In the genomic region with DNA sequence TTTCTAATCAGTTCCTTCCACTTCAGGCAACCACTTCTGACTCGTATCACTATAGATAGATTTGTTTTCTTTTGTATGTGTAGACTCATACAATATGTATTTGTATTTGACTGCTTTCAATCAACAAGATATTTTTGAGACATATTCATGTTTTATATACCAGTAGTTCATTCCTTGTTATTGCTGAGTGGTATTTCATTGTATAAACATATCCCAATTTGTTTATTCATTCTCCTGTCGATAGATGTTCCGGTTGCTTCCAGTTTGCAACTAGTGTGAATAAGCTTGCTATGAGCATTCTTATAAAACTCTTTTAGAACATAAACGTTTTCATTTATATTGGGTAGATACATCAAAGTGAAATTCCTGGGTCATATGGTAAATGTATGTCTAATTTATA, we compare ENCODE assay signal across 24 cellular contexts.
"Had no signal": no experiment of that assay in that cellular context is flagged by ENCODE, and none has a peak within 500 bp of the region (broad histone marks: within the 10 kb centered on the region; RNA-seq: fewer than 3 reads in every experiment).

No MANE protein-coding gene starts in this region.

- DNase-seq: hippocampal formation; immature natural killer cell; kidney; left colon; left lung; lower lobe of right lung; mammary epithelial cell; mesendoderm; naive B cell; ovary; right lobe of liver; stimulated activated CD4-positive, alpha-beta T cell treated with anti-CD3 and anti-CD28 coated beads, Interleukin-12 subunit alpha, Interleukin-12 subunit beta, amount 100 ng/mL, for 4 hours; stimulated activated CD4-positive, alpha-beta T cell treated with anti-CD3 and anti-CD28 coated beads, Interleukin-15, amount 100 ng/mL, for 24 hours; stimulated activated CD4-positive, alpha-beta T cell treated with anti-CD3 and anti-CD28 coated beads, Interleukin-2, amount 100 ng/mL, for 24 hours; stimulated activated CD4-positive, alpha-beta T cell treated with anti-CD3 and anti-CD28 coated beads, Interleukin-4, amount 100 ng/mL, for 1 hour; stimulated activated naive B cell treated with anti-CD40 and anti-IgM and Interleukin-4, amounts not matched to agents 10 μg/mL and 1 μg/mL and 100 μg/mL, for 72 hours; stimulated activated naive CD8-positive, alpha-beta T cell treated with anti-CD3 and anti-CD28 coated beads, Interleukin-15, Interleukin-2, amounts not matched to agents 100 U/mL and 50 U/mL, for 24 hours; stomach; testis; thyroid gland; transverse colon; upper lobe of right lung had no signal

- H3K4me3 ChIP-seq: left lung, lower lobe of right lung, ovary, right atrium auricular region, right lobe of liver, stomach, testis, thyroid gland, transverse colon, upper lobe of right lung had no signal

- H3K36me3 ChIP-seq: left lung, lower lobe of right lung, ovary, right atrium auricular region, right lobe of liver, stomach, thyroid gland, transverse colon, upper lobe of right lung had no signal

- H3K4me1 ChIP-seq: left lung, lower lobe of right lung, right atrium auricular region, stomach, testis, thyroid gland, transverse colon, upper lobe of right lung had no signal

- H3K27ac ChIP-seq: left lung, lower lobe of right lung, ovary, right atrium auricular region, right lobe of liver, stomach, testis, thyroid gland, transverse colon, upper lobe of right lung had no signal

- ATAC-seq: left lung; lower lobe of right lung; natural killer cell treated with Interleukin-12 subunit alpha and Interleukin-12 subunit beta and Interleukin-15 and Interleukin-18, amount 100 ng/mL, for 72 hours; right lobe of liver; stimulated activated naive B cell treated with anti-CD40 and anti-IgM and Interleukin-4, amounts not matched to agents 10 μg/mL and 1 μg/mL and 100 μg/mL, for 72 hours; stimulated activated naive CD8-positive, alpha-beta T cell treated with anti-CD3 and anti-CD28 coated beads, Interleukin-15, Interleukin-2, amounts not matched to agents 100 U/mL and 50 U/mL, for 24 hours; upper lobe of right lung had no signal

- H3K27me3 ChIP-seq: left lung, ovary, right atrium auricular region, right lobe of liver, stomach, testis, thyroid gland, transverse colon, upper lobe of right lung had no signal

- H3K9me3 ChIP-seq: lower lobe of right lung, ovary, right lobe of liver, testis, thyroid gland, transverse colon, upper lobe of right lung had no signal
